20 cellular contexts compared by ENCODE assay signal in genomic region chr1:82706741-82707140, GRCh38.
DNase-seq lines count a peak whose midpoint lies in the region; ATAC-seq and TF ChIP-seq lines count a peak whose summit lies in the region.
"Had no signal": no experiment of that assay in that cellular context is flagged by ENCODE, and none has a peak within 500 bp of the region (broad histone marks: within the 10 kb centered on the region; RNA-seq: fewer than 3 reads in every experiment).

No MANE protein-coding gene starts in this region.

- H3K4me3 ChIP-seq in astrocyte of the spinal cord (ENCODE audit: low read depth, low read length), result no peak overlapping the region
- no peak overlapping the region for H3K4me3 ChIP-seq in fibroblast of lung (replicated peaks in 1 of 4; ENCODE audit: control extremely low read depth in 1 of 4, insufficient read depth in 1 of 4, low read depth in 3 of 4, low read length in 4 of 4)
- H3K4me3 ChIP-seq: BLaER1, GM23248, HAP-1 had no signal

- H3K36me3 ChIP-seq in fibroblast of lung (ENCODE audit: control insufficient read depth, insufficient read depth, low read length), result no peaks in the 10 kb centered on the region
- H3K36me3 ChIP-seq: BLaER1, HAP-1 had no signal

- H3K79me2 ChIP-seq in fibroblast of lung (ENCODE audit: control insufficient read depth, insufficient read depth, low read length), result no peaks in the 10 kb centered on the region

- no peak for ATAC-seq in stimulated activated effector memory CD8-positive, alpha-beta T cell treated with anti-CD3 and anti-CD28 coated beads, Interleukin-12 subunit alpha, Interleukin-12 subunit beta, amount 100 ng/mL, for 72 hours
- ATAC-seq in HG03432 (IDR thresholded peaks at IDR 0.05; ENCODE audit: unreplicated experiment), result no peak

- H3K4me1 ChIP-seq in fibroblast of lung (ENCODE audit: control insufficient read depth, extremely low read depth, insufficient read depth, low read length), result no peaks in the 10 kb centered on the region
- H3K4me1 ChIP-seq: HAP-1 had no signal

- H3K27ac ChIP-seq in fibroblast of lung (ENCODE audit: insufficient read depth, low read length), result no peak overlapping the region
- H3K27ac ChIP-seq: BLaER1, GM23248 had no signal

- in situ Hi-C loops in astrocyte of the spinal cord (cut with HindIII; ENCODE audit: low sequenced_read_pairs), result no loop called here

- no peaks in the 10 kb centered on the region for H3K9me3 ChIP-seq in fibroblast of lung (ENCODE audit: control insufficient read depth, insufficient read depth, low read depth, low read length)
- H3K9me3 ChIP-seq: BLaER1, HAP-1 had no signal

- no peak overlapping the region for H3K4me3 Mint-ChIP-seq in stimulated activated effector memory CD8-positive, alpha-beta T cell treated with anti-CD3 and anti-CD28 coated beads, Interleukin-12 subunit alpha, Interleukin-12 subunit beta, amount 100 ng/mL, for 72 hours
- H3K4me3 Mint-ChIP-seq: CD4-positive, alpha-beta memory T cell had no signal

- no peaks in the 10 kb centered on the region for H3K36me3 Mint-ChIP-seq in stimulated activated effector memory CD8-positive, alpha-beta T cell treated with anti-CD3 and anti-CD28 coated beads, Interleukin-12 subunit alpha, Interleukin-12 subunit beta, amount 100 ng/mL, for 72 hours
- H3K36me3 Mint-ChIP-seq: CD4-positive, alpha-beta memory T cell had no signal

- H2AFZ ChIP-seq in fibroblast of lung (ENCODE audit: low read length), result no peak overlapping the region
- H2AFZ ChIP-seq: GM23248 had no signal

- DNase-seq in HS-5 (ENCODE audit: low read depth) (peak; percentile 47), astrocyte of the spinal cord (ENCODE audit: low read depth, low spot score) (peak; percentile 20), fibroblast of lung (ENCODE audit: low read depth in 2 of 2) (peak; percentile 47 to 50), myocyte (ENCODE audit: low read depth) (peak; percentile 15), activated gamma-delta T cell (lab: John Stamatoyannopoulos, UW) (no peak), NCI-H2107 treated with DMSO at 0.1 percent for 48 hours (lab: John Stamatoyannopoulos, UW; ENCODE audit: unreplicated experiment) (no peak)
- DNase-seq in stimulated activated effector memory CD8-positive, alpha-beta T cell treated with anti-CD3 and anti-CD28 coated beads, Interleukin-12 subunit alpha, Interleukin-12 subunit beta, amount 100 ng/mL, for 72 hours (ENCODE audit: low spot score in 2 of 2), result no peak
- DNase-seq: CD4-positive, alpha-beta memory T cell; DMS153; GDM1; GM23248; NCI-H1105; NCI-H1694; NCI-H2081 treated with DMSO at 0.1 percent for 48 hours; NCI-H2227 treated with DMSO at 0.1 percent for 48 hours; NCI-H524; SHP77 had no signal

- TF ChIP-seq CTCF in astrocyte of the spinal cord (IDR thresholded peaks at IDR 0.05; ENCODE audit: low read depth, low read length) (no peak), fibroblast of lung (conservative IDR thresholded peaks at IDR 0.05 in 1 of 2, IDR thresholded peaks at IDR 0.05 in 1 of 2; ENCODE audit: low read depth in 1 of 2, low read length in 2 of 2) (no peak)

- H3K4me1 Mint-ChIP-seq in stimulated activated effector memory CD8-positive, alpha-beta T cell treated with anti-CD3 and anti-CD28 coated beads, Interleukin-12 subunit alpha, Interleukin-12 subunit beta, amount 100 ng/mL, for 72 hours, result no peaks in the 10 kb centered on the region
- H3K4me1 Mint-ChIP-seq: CD4-positive, alpha-beta memory T cell had no signal

- H3K27ac Mint-ChIP-seq in stimulated activated effector memory CD8-positive, alpha-beta T cell treated with anti-CD3 and anti-CD28 coated beads, Interleukin-12 subunit alpha, Interleukin-12 subunit beta, amount 100 ng/mL, for 72 hours, result no peak overlapping the region
- H3K27ac Mint-ChIP-seq: CD4-positive, alpha-beta memory T cell had no signal

- no peaks in the 10 kb centered on the region for H3K27me3 ChIP-seq in fibroblast of lung (ENCODE audit: control insufficient read depth, insufficient read depth, low read length)
- H3K27me3 ChIP-seq: BLaER1 had no signal

- H3K9me3 Mint-ChIP-seq in stimulated activated effector memory CD8-positive, alpha-beta T cell treated with anti-CD3 and anti-CD28 coated beads, Interleukin-12 subunit alpha, Interleukin-12 subunit beta, amount 100 ng/mL, for 72 hours, result peaks cover 18% of the 10 kb centered on the region

- H4K20me1 ChIP-seq in fibroblast of lung (ENCODE audit: control insufficient read depth, extremely low read depth, insufficient read depth, low read length), result no peaks in the 10 kb centered on the region
- H4K20me1 ChIP-seq: BLaER1 had no signal

- no peak overlapping the region for H3K9ac ChIP-seq in fibroblast of lung (ENCODE audit: insufficient read depth, low read length)
- H3K9ac ChIP-seq: BLaER1, GM23248 had no signal

- H3K4me2 ChIP-seq in fibroblast of lung (ENCODE audit: extremely low read depth, insufficient read depth, low read length), result no peak overlapping the region

Comparison
In these comparisons a context has a peak if more than half of its experiments do, and no peak if none do; other contexts are left out.
1. DNase-seq: peak in HS-5 (single experiment), astrocyte of the spinal cord (single experiment), fibroblast of lung (2 of 2) and myocyte (single experiment); none in stimulated activated effector memory CD8-positive, alpha-beta T cell treated with anti-CD3 and anti-CD28 coated beads, Interleukin-12 subunit alpha, Interleukin-12 subunit beta, amount 100 ng/mL, for 72 hours (0 of 2), activated gamma-delta T cell (single experiment) and NCI-H2107 treated with DMSO at 0.1 percent for 48 hours (single experiment).